ENCODE assay signal across 8 cellular contexts in the genomic region with DNA sequence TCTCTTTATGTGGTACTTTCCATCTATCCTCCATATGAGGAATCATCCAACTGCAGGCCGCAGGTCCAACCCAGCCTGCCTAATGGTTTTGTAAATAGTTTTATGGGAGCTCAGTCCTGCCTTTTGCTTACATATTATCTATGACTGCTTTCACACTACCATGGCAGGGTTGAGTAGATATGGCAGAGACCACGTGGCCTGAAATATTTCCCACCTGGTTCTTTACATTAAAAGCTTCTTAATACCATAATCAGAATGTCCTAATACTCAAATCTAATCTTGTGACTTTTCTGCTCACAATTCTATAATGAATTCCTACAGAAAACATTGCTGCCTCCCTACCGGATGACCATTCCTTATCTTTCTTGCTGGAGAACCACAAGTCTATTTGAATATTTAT.
"Had no signal": no experiment of that assay in that cellular context is flagged by ENCODE, and none has a peak within 500 bp of the region (broad histone marks: within the 10 kb centered on the region; RNA-seq: fewer than 3 reads in every experiment).

No MANE protein-coding gene starts in this region.

- H3K4me3 ChIP-seq: GM12878 had no signal

- FAIRE-seq: G401.6, GM12878, GM12891, GM12892, GM18507, GM19239 had no signal

- DNase-seq: GDM1, GF-D8 had no signal

- ATAC-seq: GM12878 had no signal
